In the genomic region with DNA sequence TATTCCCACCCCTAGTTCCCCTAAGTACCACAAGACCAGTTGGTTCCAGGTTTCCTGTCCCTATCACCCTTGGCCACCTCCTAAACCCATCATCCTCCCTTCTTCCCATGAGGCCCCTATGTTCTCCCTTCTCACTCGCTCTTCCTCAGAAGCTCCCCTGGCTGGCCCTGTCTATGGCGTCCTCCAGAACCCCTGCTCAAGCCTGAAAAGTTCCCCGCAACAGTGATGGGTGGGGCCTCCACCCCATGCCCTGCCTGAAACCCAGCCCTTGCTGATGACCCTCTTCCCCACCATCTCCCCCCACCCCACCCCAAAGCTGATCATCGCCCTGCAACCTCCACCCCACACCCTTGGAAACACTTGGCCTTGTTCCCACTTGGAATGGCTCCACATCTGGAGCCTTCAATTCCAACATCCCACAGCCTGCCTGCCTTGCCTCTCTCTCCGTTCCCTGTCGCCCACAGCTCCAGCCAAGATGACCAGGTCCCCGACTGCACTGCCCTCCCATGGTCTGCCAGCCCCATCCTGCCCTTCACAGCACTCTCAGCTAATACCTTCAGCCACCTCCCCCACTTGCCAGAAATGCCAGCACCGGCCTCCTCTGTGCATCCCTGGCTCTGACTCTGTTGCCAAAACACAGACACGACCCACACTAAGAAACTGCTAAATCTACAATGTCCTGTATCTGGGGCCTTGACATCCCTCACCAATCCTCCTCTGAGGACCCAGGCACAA, we compare ENCODE assay signal across 10 cellular contexts. TPM values are rescaled to one million over a fixed set of nuclear protein-coding genes. Genes with fewer than 3 reads are reported as not detected.
DNase-seq lines count a peak whose midpoint lies in the region; ATAC-seq and TF ChIP-seq lines count a peak whose summit lies in the region.
"Had no signal": no experiment of that assay in that cellular context is flagged by ENCODE, and none has a peak within 500 bp of the region (broad histone marks: within the 10 kb centered on the region; RNA-seq: fewer than 3 reads in every experiment).

No MANE protein-coding gene starts in this region.

- in situ Hi-C loops in transverse colon (cut with MboI; ENCODE audit: low pct_ligation_motif_present in 1 of 4, low pct_unique_long_range_greater_than_20kb in 1 of 4, low sequenced_read_pairs in 3 of 4) = no loop called here

- H3K36me3 ChIP-seq in right atrium auricular region = peaks cover 40% of the 10 kb centered on the region
- H3K36me3 ChIP-seq in mucosa of descending colon (ENCODE audit: low read depth) = peaks cover 14% of the 10 kb centered on the region
- H3K36me3 ChIP-seq in transverse colon = peaks cover 0 to 37% (median 14%) of the 10 kb centered on the region in 4 donors

- TF ChIP-seq POLR2A in transverse colon (IDR thresholded peaks at IDR 0.05) = no peak

- H3K27me3 ChIP-seq in right atrium auricular region = no peaks in the 10 kb centered on the region
- no peaks in the 10 kb centered on the region for H3K27me3 ChIP-seq in transverse colon

- no peak for TF ChIP-seq EP300 in transverse colon (IDR thresholded peaks at IDR 0.05; ENCODE audit: low read depth)

- 41 to 56% methylated on average over 3 to 9 of the region's 9 CpGs for WGBS in transverse colon (ENCODE audit: low coverage in 1 of 2), 2 donors

- DNase-seq in cardiac septum (ENCODE audit: low spot score) (peak; percentile 55), right atrium auricular region (ENCODE audit: low spot score) (no peak), astrocyte of the hippocampus (ENCODE audit: low read depth, low spot score) (peak; percentile 21), mucosa of descending colon (peak in 1 of 3 donors; percentile 76), transverse colon (peak; percentile 67), cerebellum (ENCODE audit: low spot score) (no peak), NCI-H1105 (lab: John Stamatoyannopoulos, UW) (no peak)
- DNase-seq: midbrain, SHP77 had no signal

- TF ChIP-seq CTCF in right atrium auricular region (IDR thresholded peaks at IDR 0.05) (no peak), mucosa of descending colon (IDR thresholded peaks at IDR 0.05) (no peak), transverse colon (IDR thresholded peaks at IDR 0.05) (no peak)

- intact Hi-C loops in cardiac septum (cut with DNase I) (no loop called here), mucosa of descending colon (cut with DNase I, micrococcal nuclease) (no loop called here), transverse colon (cut with DNase I; ENCODE audit: low total_unique reads) (no loop called here)

- peak overlapping the region in 1 of 2 donors; percentile 27 for H3K27ac ChIP-seq in right atrium auricular region
- peak overlapping the region; percentile 74 to 85 (median 84) for H3K27ac ChIP-seq in transverse colon

- ATAC-seq in mucosa of descending colon (peak; percentile 30), HG03442 (IDR thresholded peaks at IDR 0.05; ENCODE audit: unreplicated experiment) (no peak)

- H3K9me3 ChIP-seq in right atrium auricular region = no peaks in the 10 kb centered on the region
- H3K9me3 ChIP-seq in mucosa of descending colon = no peaks in the 10 kb centered on the region
- no peaks in the 10 kb centered on the region for H3K9me3 ChIP-seq in transverse colon

- no peak overlapping the region for H3K4me3 ChIP-seq in right atrium auricular region
- no peak overlapping the region for H3K4me3 ChIP-seq in mucosa of descending colon
- no peak overlapping the region for H3K4me3 ChIP-seq in transverse colon

- H3K4me1 ChIP-seq in right atrium auricular region (peaks cover 0 to 17% of the 10 kb centered on the region in 2 donors), mucosa of descending colon (ENCODE audit: low read depth) (peaks cover 27% of the 10 kb centered on the region), transverse colon (peaks cover 0 to 34% (median 24%) of the 10 kb centered on the region in 4 donors)

RNA-seq across cellular contexts. Expression of gene OSBPL7, which starts 10.5 kb away (rescaled TPM):
- total RNA-seq in cardiac septum (8.7 TPM), right atrium auricular region (1 to 10 TPM; 2.3 to 3.6 TPM), mucosa of descending colon (10 to 100 TPM; 38.2 to 85.5 (median 71.1) TPM), transverse colon (100 to 1,000 TPM in 1 of 4 donors, 10 to 100 TPM in 3; 53.5 to 148 (median 75.0) TPM), cerebellum (8.4 TPM)

RNA-seq across cellular contexts. Expression of gene MRPL10, which starts 20.3 kb away (rescaled TPM):
- total RNA-seq in cardiac septum = 55.5 TPM
- total RNA-seq in right atrium auricular region = 10 to 100 TPM; 51.8 to 61.3 TPM
- total RNA-seq in mucosa of descending colon = 10 to 100 TPM; 36.2 to 46.0 (median 41.8) TPM
- total RNA-seq in transverse colon = 10 to 100 TPM; 12.9 to 41.8 (median 32.0) TPM
- total RNA-seq in cerebellum = 10.7 TPM

RNA-seq across cellular contexts. Expression of gene LRRC46, which starts 20.4 kb away (rescaled TPM):
- total RNA-seq in cardiac septum (0.27 TPM), right atrium auricular region (under 1 TPM in 1 of 2 donors, not detected in 1; 0.59 TPM), mucosa of descending colon (under 1 TPM in 2 of 3 donors, not detected in 1; 0.14 to 0.36 TPM), transverse colon (under 1 TPM in 2 of 4 donors, not detected in 2; 0.48 to 0.80 TPM), cerebellum (not detected)

RNA-seq across cellular contexts. Expression of gene SCRN2, which starts 30.0 kb away (rescaled TPM):
- total RNA-seq in cardiac septum (32.1 TPM), right atrium auricular region (10 to 100 TPM; 28.5 to 37.1 TPM), mucosa of descending colon (10 to 100 TPM; 38.4 to 45.1 (median 38.5) TPM), transverse colon (100 to 1,000 TPM in 2 of 4 donors, 10 to 100 TPM in 2; 37.8 to 164 (median 89.7) TPM), cerebellum (21.8 TPM)

RNA-seq across cellular contexts. Expression of gene SP6, which starts 39.9 kb away (rescaled TPM):
- total RNA-seq in cardiac septum = 0.08 TPM
- 1 to 10 TPM in 1 of 2 donors, not detected in 1; 2.7 TPM for total RNA-seq in right atrium auricular region
- 10 to 100 TPM in 1 of 3 donors, 1 to 10 TPM in 2; 2.0 to 11.6 (median 4.7) TPM for total RNA-seq in mucosa of descending colon
- total RNA-seq in transverse colon = 1 to 10 TPM in 3 of 4 donors, under 1 TPM in 1; 0.40 to 5.9 (median 4.9) TPM
- total RNA-seq in cerebellum = 0.45 TPM

Comparison
In these comparisons a context has a peak if more than half of its experiments do, and no peak if none do; other contexts are left out.
1. DNase-seq: peak in cardiac septum (single experiment), astrocyte of the hippocampus (single experiment) and transverse colon (single experiment); none in right atrium auricular region (single experiment), cerebellum (single experiment) and NCI-H1105 (single experiment).